ENCODE assay signal across 1 cellular context in genomic region chr12:14256139-14256538, GRCh38.
TF ChIP-seq lines count a peak whose summit lies in the region.

No MANE protein-coding gene starts in this region.

TF ChIP-seq in SK-N-SH, 30 proteins besides CTCF, POLR2A, EP300 and RAD21 (continued from another document):
- no peak for TF ChIP-seq ZBTB33 (IDR thresholded peaks at IDR 0.05; ENCODE audit: borderline replicate concordance, low read depth)
- TF ChIP-seq TAF1 (IDR thresholded peaks at IDR 0.05; ENCODE audit: borderline replicate concordance, low read depth, low read length), result no peak
- no peak for TF ChIP-seq FOSL2 (IDR thresholded peaks at IDR 0.05; ENCODE audit: borderline replicate concordance, low read depth)
- TF ChIP-seq CHD2 (IDR thresholded peaks at IDR 0.05; ENCODE audit: low read length, partially characterized antibody), result no peak
- no peak for TF ChIP-seq GATA2 (CRISPR knock-in tag; IDR thresholded peaks at IDR 0.05)
TF ChIP-seq in SK-N-SH: peak in this region for 0.
